8 cellular contexts compared by ENCODE assay signal in the genomic region with DNA sequence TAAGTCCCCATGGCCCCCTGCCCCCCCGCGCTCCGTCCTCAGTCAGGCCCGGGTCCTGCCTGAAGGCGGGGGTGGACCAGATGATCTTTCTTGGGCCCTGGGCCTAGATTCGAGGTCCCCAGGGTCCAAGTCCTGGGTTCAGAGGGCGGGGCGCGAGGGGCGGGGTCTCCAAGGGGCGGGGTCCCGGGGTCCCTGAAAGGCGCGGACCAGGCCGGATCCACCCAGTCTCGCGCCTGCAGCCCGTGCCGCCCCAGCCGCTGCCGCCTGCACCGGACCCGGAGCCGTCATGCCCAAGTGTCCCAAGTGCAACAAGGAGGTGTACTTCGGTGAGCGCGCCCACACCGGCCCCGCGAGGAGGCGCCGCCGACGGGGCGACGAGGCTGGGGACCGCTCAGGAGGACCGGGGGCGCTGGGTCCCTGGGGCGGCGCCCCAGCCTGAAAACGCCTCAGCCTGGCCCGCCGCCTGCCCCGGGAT. TPM values are rescaled to one million over a fixed set of nuclear protein-coding genes. Genes with fewer than 3 reads are reported as not detected.
A peak's percentile ranks its signal among the peaks of the same experiment; 100 is the strongest.
DNase-seq lines count a peak whose midpoint lies in the region; ATAC-seq, FAIRE-seq and TF ChIP-seq lines count a peak whose summit lies in the region.

No MANE protein-coding gene starts in this region.

- H2AFZ ChIP-seq in DND-41 (ENCODE audit: low read depth, low read length): no peak overlapping the region

- H3K9me3 ChIP-seq in DND-41 (ENCODE audit: insufficient read depth, low read length, severe bottlenecking): no peaks in the 10 kb centered on the region
- H3K9me3 ChIP-seq in NT2/D1 (ENCODE audit: insufficient read depth, low read length): no peaks in the 10 kb centered on the region
- no peaks in the 10 kb centered on the region for H3K9me3 ChIP-seq in WERI-Rb-1 (ENCODE audit: severe bottlenecking)

- H3K9ac ChIP-seq in DND-41 (ENCODE audit: low read depth, low read length) (no peak overlapping the region; the same call in 1 of the 2 replicates), NT2/D1 (ENCODE audit: insufficient read length, low read depth) (peak overlapping the region; percentile 85)

- H3K4me2 ChIP-seq in DND-41 (ENCODE audit: insufficient read depth, low read length): peak overlapping the region; percentile 47

- peak overlapping the region; percentile 61 to 96 (median 88) for H3K4me3 Mint-ChIP-seq in naive thymus-derived CD8-positive, alpha-beta T cell

- ATAC-seq in DND-41 (ENCODE audit: insufficient read depth, low read depth) (no peak), HG03565 (IDR thresholded peaks at IDR 0.05; ENCODE audit: unreplicated experiment) (no peak)
- ATAC-seq in naive thymus-derived CD8-positive, alpha-beta T cell: no peak

- H3K4me1 ChIP-seq in DND-41 (ENCODE audit: insufficient read depth, low read length) (peaks cover 40% of the 10 kb centered on the region), NT2/D1 (ENCODE audit: insufficient read depth, insufficient read length) (peaks cover 36% of the 10 kb centered on the region)

- no peak for FAIRE-seq in H54 (lab: Jason Lieb, UNC)

- no peaks in the 10 kb centered on the region for H3K9me3 Mint-ChIP-seq in naive thymus-derived CD8-positive, alpha-beta T cell

- TF ChIP-seq POLR2A in H54 (IDR thresholded peaks at IDR 0.05; ENCODE audit: low read depth, low read length): no peak

- H3K27me3 ChIP-seq in DND-41 (ENCODE audit: insufficient read depth, low read length, poor library complexity): no peaks in the 10 kb centered on the region
- H3K27me3 ChIP-seq in NT2/D1 (ENCODE audit: insufficient read depth, insufficient read length): peaks cover 20% of the 10 kb centered on the region
- H3K27me3 ChIP-seq in WERI-Rb-1 (ENCODE audit: insufficient read depth, low read depth, severe bottlenecking): no peaks in the 10 kb centered on the region

- H3K79me2 ChIP-seq in DND-41 (ENCODE audit: insufficient read depth, low read length): peaks cover 4% of the 10 kb centered on the region

- H3K27ac Mint-ChIP-seq in naive thymus-derived CD8-positive, alpha-beta T cell: peak overlapping the region in 9 of 10 donors; percentile 96 to 100 (median 99)

- H3K36me3 ChIP-seq in DND-41 (ENCODE audit: insufficient read depth, low read length) (peaks cover 4% of the 10 kb centered on the region), NT2/D1 (ENCODE audit: insufficient read depth, insufficient read length, low read length) (peaks cover 8% of the 10 kb centered on the region), WERI-Rb-1 (no peaks in the 10 kb centered on the region)

- H3K27me3 Mint-ChIP-seq in naive thymus-derived CD8-positive, alpha-beta T cell: peaks cover 0 to 4% (median 0%) of the 10 kb centered on the region in 5 donors

- POLR2A ChIA-PET in naive thymus-derived CD8-positive, alpha-beta T cell (lab: Charles Lee): interaction anchor here (1.2 kb wide), 1 partner anchor 9 kb away, joined by 3 read pairs; no protein-coding TSS in a partner anchor

- TF ChIP-seq CTCF in DND-41 (IDR thresholded peaks at IDR 0.05; ENCODE audit: borderline replicate concordance, extremely low read depth, low read length, poor library complexity, severe bottlenecking) (no peak), coronary artery (IDR thresholded peaks at IDR 0.05) (no peak), WERI-Rb-1 (IDR thresholded peaks at IDR 0.05; ENCODE audit: low read depth, low read length) (no peak)

- H3K4me3 ChIP-seq in DND-41 (ENCODE audit: low read depth in 1 of 2, low read length in 2 of 2): no peak overlapping the region
- H3K4me3 ChIP-seq in NT2/D1 (ENCODE audit: insufficient read length, low read depth): peak overlapping the region; percentile 54
- peak overlapping the region; percentile 85 for H3K4me3 ChIP-seq in coronary artery
- no peak overlapping the region for H3K4me3 ChIP-seq in WERI-Rb-1 (ENCODE audit: low read depth, low read length)

- no peaks in the 10 kb centered on the region for H3K36me3 Mint-ChIP-seq in naive thymus-derived CD8-positive, alpha-beta T cell

- DNase-seq in DND-41 (no peak), NT2/D1 (ENCODE audit: low read depth, low spot score) (no peak), coronary artery (ENCODE audit: low spot score) (peak; percentile 95), anterior cingulate cortex (lab: John Stamatoyannopoulos, UW) (no peak), WERI-Rb-1 (no peak), H54 (ENCODE audit: insufficient read length, low spot score) (no peak)
- DNase-seq in naive thymus-derived CD8-positive, alpha-beta T cell: peak in 6 of 10 donors; percentile 40 to 76 (median 48)

- H4K20me1 ChIP-seq in DND-41 (ENCODE audit: insufficient read depth, low read length): peaks cover 9% of the 10 kb centered on the region

- H3K27ac ChIP-seq in DND-41 (ENCODE audit: low read length) (no peak overlapping the region), coronary artery (peak overlapping the region; percentile 96 to 100), WERI-Rb-1 (no peak overlapping the region)

- H3K4me1 Mint-ChIP-seq in naive thymus-derived CD8-positive, alpha-beta T cell: peaks cover 24 to 68% (median 51%) of the 10 kb centered on the region in 4 donors

RNA-seq across cellular contexts. Expression of gene CRIP1, which starts 0.3 kb away (rescaled TPM):
- total RNA-seq in naive thymus-derived CD8-positive, alpha-beta T cell: 10 to 100 TPM; 96.5 to 98.1 TPM
- 100 to 1,000 TPM; 342 to 784 (median 530) TPM for polyA plus RNA-seq in naive thymus-derived CD8-positive, alpha-beta T cell

RNA-seq across cellular contexts. Expression of gene TEDC1, which starts 4.0 kb away (rescaled TPM):
- total RNA-seq in naive thymus-derived CD8-positive, alpha-beta T cell: 10 to 100 TPM; 22.2 to 25.0 TPM
- 10 to 100 TPM in 1 of 3 donors, 1 to 10 TPM in 2; 7.2 to 10.1 (median 7.6) TPM for polyA plus RNA-seq in naive thymus-derived CD8-positive, alpha-beta T cell

RNA-seq across cellular contexts. Expression of gene CRIP2, which starts 12.4 kb away (rescaled TPM):
- 1 to 10 TPM; 2.2 to 2.3 TPM for total RNA-seq in naive thymus-derived CD8-positive, alpha-beta T cell
- polyA plus RNA-seq in naive thymus-derived CD8-positive, alpha-beta T cell: 10 to 100 TPM; 21.1 to 86.9 (median 28.3) TPM

RNA-seq across cellular contexts. Expression of gene TMEM121, which starts 39.4 kb away (rescaled TPM):
- 1 to 10 TPM; 5.5 to 6.6 TPM for total RNA-seq in naive thymus-derived CD8-positive, alpha-beta T cell
- 1 to 10 TPM; 1.6 to 4.4 (median 4.3) TPM for polyA plus RNA-seq in naive thymus-derived CD8-positive, alpha-beta T cell

Comparison
In these comparisons a context has a peak if more than half of its experiments do, and no peak if none do; other contexts are left out.
1. DNase-seq: peak in coronary artery (single experiment) and naive thymus-derived CD8-positive, alpha-beta T cell (6 of 10); none in DND-41 (single experiment), NT2/D1 (single experiment), anterior cingulate cortex (0 of 58), WERI-Rb-1 (single experiment) and H54 (single experiment).
2. H3K27ac ChIP-seq: peak in coronary artery (2 of 2); none in DND-41 (single experiment) and WERI-Rb-1 (single experiment).
3. H3K4me3 ChIP-seq: peak in NT2/D1 (single experiment) and coronary artery (single experiment); none in DND-41 (0 of 2) and WERI-Rb-1 (single experiment).